1 cellular context compared by ENCODE assay signal in genomic region chr5:143065185-143065584, GRCh38.
TF ChIP-seq lines count a peak whose summit lies in the region.

No MANE protein-coding gene starts in this region.

TF ChIP-seq in K562, 482 proteins besides CTCF, POLR2A, EP300 and RAD21 (continued from another document):
- no peak for TF ChIP-seq GMEB1 (CRISPR knock-in tag; IDR thresholded peaks at IDR 0.05)
- no peak for TF ChIP-seq MAZ (CRISPR knock-in tag; conservative IDR thresholded peaks at IDR 0.05 in 1 of 2, IDR thresholded peaks at IDR 0.05 in 1 of 2)
- TF ChIP-seq CHAMP1 (IDR thresholded peaks at IDR 0.05), result no peak
- no peak for TF ChIP-seq CEBPG (CRISPR knock-in tag; IDR thresholded peaks at IDR 0.05)
- TF ChIP-seq CEBPG (tag; conservative IDR thresholded peaks at IDR 0.05 in 1 of 2, IDR thresholded peaks at IDR 0.05 in 1 of 2), result peak; percentile 27 to 59; a peak in 3 of 4 replicates
- TF ChIP-seq CSDE1 (IDR thresholded peaks at IDR 0.05), result no peak
- TF ChIP-seq ZNF76 (CRISPR knock-in tag; IDR thresholded peaks at IDR 0.05; ENCODE audit: borderline replicate concordance), result no peak
- TF ChIP-seq ZNF512 (tag; IDR thresholded peaks at IDR 0.05), result no peak
- TF ChIP-seq RBM22 (IDR thresholded peaks at IDR 0.05; ENCODE audit: low read depth, low read length, poor library complexity, severe bottlenecking), result no peak
- no peak for TF ChIP-seq CREB5 (CRISPR knock-in tag; IDR thresholded peaks at IDR 0.05)
- no peak for TF ChIP-seq ZNF778 (CRISPR knock-in tag; IDR thresholded peaks at IDR 0.05)
- peak; percentile 66; the same call in 1 of the 2 replicates for TF ChIP-seq ZNF589 (CRISPR knock-in tag; IDR thresholded peaks at IDR 0.05; ENCODE audit: low read depth)
- no peak for TF ChIP-seq ZNF174 (CRISPR knock-in tag; IDR thresholded peaks at IDR 0.05)
- no peak for TF ChIP-seq RBM14 (IDR thresholded peaks at IDR 0.05; ENCODE audit: borderline replicate concordance, insufficient read depth, low read depth, low read length)
- TF ChIP-seq HMBOX1 (IDR thresholded peaks at IDR 0.05), result no peak
